8 cellular contexts compared by ENCODE assay signal in genomic region chr2:60556998-60557955, GRCh38. TPM values are rescaled to one million over a fixed set of nuclear protein-coding genes. Genes with fewer than 3 reads are reported as not detected.
DNase-seq lines count a peak whose midpoint lies in the region; ATAC-seq and TF ChIP-seq lines count a peak whose summit lies in the region.

No MANE protein-coding gene starts in this region.

- peaks cover 44% of the 10 kb centered on the region for H3K27me3 Mint-ChIP-seq in chondrocyte (ENCODE audit: low read depth)

- no peak overlapping the region for H3K23ac ChIP-seq in neuronal stem cell (ENCODE audit: low read depth, low read length, poor library complexity)

- H3K4me2 ChIP-seq in neuronal stem cell (ENCODE audit: insufficient read depth, low read length, poor library complexity, severe bottlenecking), result peak overlapping the region; percentile 41

- H2AK5ac ChIP-seq in neuronal stem cell (ENCODE audit: low read depth, low read length), result no peak overlapping the region

- no peak overlapping the region for H2BK5ac ChIP-seq in neuronal stem cell (ENCODE audit: low read length)

- no peak overlapping the region for H3K14ac ChIP-seq in neuronal stem cell (ENCODE audit: low read length)

- H3K79me1 ChIP-seq in neuronal stem cell (ENCODE audit: low read depth, low read length), result no peaks in the 10 kb centered on the region

- DNase-seq in NCI-H1105 treated with DMSO at 0.1 percent for 48 hours (lab: John Stamatoyannopoulos, UW) (peak; percentile 25), NCI-H1105 (lab: John Stamatoyannopoulos, UW) (no peak), NCI-H187 (lab: John Stamatoyannopoulos, UW) (peak; percentile 79 to 87), chondrocyte (ENCODE audit: low spot score) (no peak), neuronal stem cell (ENCODE audit: low spot score) (no peak), HT-29 (ENCODE audit: low spot score) (no peak), BE2C (no peak)

- H3K36me3 ChIP-seq in neuronal stem cell (replicated peaks in 1 of 2; ENCODE audit: control insufficient read depth in 2 of 2, insufficient read depth in 2 of 2, low read length in 2 of 2) (no peaks in the 10 kb centered on the region), BE2C (no peaks in the 10 kb centered on the region)

- WGBS in neuronal stem cell (ENCODE audit: extremely low coverage in 2 of 2, insufficient read length in 2 of 2, insufficient replicate concordance in 1 of 2), 2 donors, result no CpG with 5 or more reads among the region's 28 CpGs

- H3K9me3 Mint-ChIP-seq in chondrocyte (ENCODE audit: low read depth), result no peaks in the 10 kb centered on the region

- no peak overlapping the region for H2AFZ ChIP-seq in neuronal stem cell (ENCODE audit: low read length)

- H3K4me3 ChIP-seq in neuronal stem cell (ENCODE audit: low read length in 2 of 2) (no peak overlapping the region), BE2C (ENCODE audit: low read depth, low read length) (no peak overlapping the region)

- no peak overlapping the region for H3K27ac ChIP-seq in neuronal stem cell (replicated peaks; ENCODE audit: low read length)

- H3K4me1 Mint-ChIP-seq in chondrocyte (ENCODE audit: low read depth), result peaks cover 24% of the 10 kb centered on the region

- H2BK120ac ChIP-seq in neuronal stem cell (ENCODE audit: low read depth, low read length), result no peak overlapping the region

- no peak overlapping the region for H3K9ac ChIP-seq in neuronal stem cell (ENCODE audit: low read depth, low read length, poor library complexity)

- H3K4me3 Mint-ChIP-seq in chondrocyte (ENCODE audit: unreplicated experiment), result peak overlapping the region; percentile 21

- H3K27ac Mint-ChIP-seq in chondrocyte (ENCODE audit: unreplicated experiment), result no peak overlapping the region

- H4K8ac ChIP-seq in neuronal stem cell (ENCODE audit: low read depth, low read length), result no peak overlapping the region

- H3K4me1 ChIP-seq in neuronal stem cell (ENCODE audit: control insufficient read depth in 2 of 2, insufficient read depth in 1 of 2, low read depth in 1 of 2, low read length in 2 of 2) (peaks cover 6 to 12% of the 10 kb centered on the region in 2 donors), BE2C (no peaks in the 10 kb centered on the region)

- no peak overlapping the region for H3K18ac ChIP-seq in neuronal stem cell (ENCODE audit: low read length)

- H3K9me3 ChIP-seq in neuronal stem cell (replicated peaks in 1 of 2; ENCODE audit: control insufficient read depth in 2 of 2, insufficient read depth in 1 of 2, low read depth in 1 of 2, low read length in 2 of 2) (no peaks in the 10 kb centered on the region), BE2C (no peaks in the 10 kb centered on the region)

- ATAC-seq in HG02981 (IDR thresholded peaks at IDR 0.05; ENCODE audit: unreplicated experiment), result no peak

- H4K91ac ChIP-seq in neuronal stem cell (ENCODE audit: low read depth, low read length, poor library complexity), result no peak overlapping the region

- no peaks in the 10 kb centered on the region for H3K36me3 Mint-ChIP-seq in chondrocyte (ENCODE audit: low read depth)

- peaks cover 6 to 78% (median 40%) of the 10 kb centered on the region in 3 experiments for H3K27me3 ChIP-seq in neuronal stem cell (ENCODE audit: control insufficient read depth in 3 of 3, insufficient read depth in 3 of 3, low read depth in 1 of 3, low read length in 3 of 3)
- H3K27me3 ChIP-seq in BE2C, result peaks cover 32% of the 10 kb centered on the region

- no peak overlapping the region for H2BK12ac ChIP-seq in neuronal stem cell (ENCODE audit: low read length)

- H3K4ac ChIP-seq in neuronal stem cell (ENCODE audit: low read length), result no peak overlapping the region

- TF ChIP-seq CTCF in chondrocyte (IDR thresholded peaks at IDR 0.05), result no peak
- no peak for TF ChIP-seq CTCF in BE2C (IDR thresholded peaks at IDR 0.05; ENCODE audit: low read depth, low read length)

- H2BK15ac ChIP-seq in neuronal stem cell (ENCODE audit: low read length), result no peak overlapping the region

RNA-seq across cellular contexts. Expression of gene BCL11A, which starts 3.8 kb away (rescaled TPM):
- 11.1 to 15.4 TPM (median 13.4 TPM) in 3 replicates for total RNA-seq in chondrocyte
- polyA plus RNA-seq in neuronal stem cell (2013, experiment 1 of 2), result 0.11 TPM
- polyA plus RNA-seq in neuronal stem cell (2013, experiment 2 of 2), result 0.17 TPM
- not detected in 2 replicates for total RNA-seq in HT-29 (2014; rRNA removed; shearing (Covaris generic))
- 6.5 TPM for polyA plus RNA-seq in BE2C (2012; ENCODE audit: insufficient read depth, insufficient read length, low read depth)

Comparison
In these comparisons a context has a peak if more than half of its experiments do, and no peak if none do; other contexts are left out.
1. DNase-seq: peak in NCI-H1105 treated with DMSO at 0.1 percent for 48 hours (single experiment) and NCI-H187 (2 of 2); none in NCI-H1105 (single experiment), chondrocyte (single experiment), neuronal stem cell (single experiment), HT-29 (single experiment) and BE2C (single experiment).
2. RNA of gene BCL11A, which starts 3.8 kb away (total RNA-seq): 11.1 to 15.4 TPM in chondrocyte; not detected in HT-29; every median in the first group is over 10 times any median in the second.